In the genomic region with DNA sequence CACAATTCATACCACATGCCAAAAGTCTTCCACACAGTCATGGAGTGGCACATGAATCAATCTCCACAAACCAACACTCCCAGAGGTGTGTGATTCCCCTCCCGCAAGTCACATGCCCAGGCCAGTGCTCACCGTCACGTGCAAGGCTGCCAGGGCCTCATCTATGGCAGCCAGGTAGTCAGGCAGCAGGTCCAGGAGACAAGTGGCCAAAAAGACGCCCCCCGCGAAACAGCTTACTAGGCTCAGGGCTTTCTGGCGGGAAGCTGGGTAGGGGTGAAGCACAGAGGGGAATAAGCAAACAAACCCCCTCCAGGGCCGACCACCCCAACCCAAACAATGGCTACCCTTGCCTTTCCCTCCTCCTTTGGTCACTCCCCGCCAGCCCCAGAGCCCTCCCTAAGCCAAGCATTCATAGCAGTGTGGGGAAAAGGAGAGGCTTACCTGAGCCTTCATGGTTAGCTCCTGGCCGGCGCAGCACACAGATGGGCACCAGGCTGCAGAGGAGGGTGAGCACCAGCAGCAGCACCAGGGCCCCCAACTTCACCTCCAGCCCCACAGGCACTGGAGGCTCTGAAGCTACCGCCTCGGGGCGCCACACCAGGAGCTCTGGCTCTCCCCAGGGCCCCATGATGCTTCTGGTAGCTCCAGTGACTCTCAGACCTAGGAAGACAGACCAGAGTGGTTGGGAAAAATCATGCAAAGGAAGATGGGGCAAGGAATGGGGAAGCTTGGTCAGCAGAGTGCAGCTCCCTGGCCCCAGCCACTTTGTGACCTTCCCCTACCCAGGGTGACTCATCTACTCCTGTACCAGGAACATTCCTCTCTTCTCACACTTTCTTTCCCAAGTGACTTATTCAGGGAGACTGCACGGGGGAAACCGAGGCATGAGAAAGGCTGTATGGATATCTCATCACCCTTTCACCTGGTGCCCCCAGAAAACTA, we compare ENCODE assay signal across 6 cellular contexts. TPM values are rescaled to one million over a fixed set of nuclear protein-coding genes. Genes with fewer than 3 reads are reported as not detected.
A peak's percentile ranks its signal among the peaks of the same experiment; 100 is the strongest.
DNase-seq lines count a peak whose midpoint lies in the region; ATAC-seq and TF ChIP-seq lines count a peak whose summit lies in the region.

No MANE protein-coding gene starts in this region.

- ATAC-seq in lung (ENCODE audit: insufficient read depth, low FRiP score), result no peak
- no peak for ATAC-seq in HG02840 (IDR thresholded peaks at IDR 0.05; ENCODE audit: low FRiP score, unreplicated experiment)
- no peak for ATAC-seq in GM19035 (IDR thresholded peaks at IDR 0.05; ENCODE audit: unreplicated experiment)

- peaks cover 3% of the 10 kb centered on the region for H3K9me3 Mint-ChIP-seq in activated T-helper 1 cell treated with anti-CD3 and anti-CD28 coated beads, Interleukin-12 subunit alpha, Interleukin-12 subunit beta, Interleukin-2, Interleukin-4 antibody, amounts not matched to agents 30 ng/mL and 10 ng/mL and 1 ng/mL, durations not matched to agents 14 hours and 24 hours and 36 hours

- H3K27ac Mint-ChIP-seq in activated T-helper 1 cell treated with anti-CD3 and anti-CD28 coated beads, Interleukin-12 subunit alpha, Interleukin-12 subunit beta, Interleukin-2, Interleukin-4 antibody, amounts not matched to agents 30 ng/mL and 10 ng/mL and 1 ng/mL, durations not matched to agents 14 hours and 24 hours and 36 hours, result peak overlapping the region; percentile 85

- peak overlapping the region; percentile 94 to 96 for H3K27ac ChIP-seq in lung (ENCODE audit: low read depth in 1 of 2, low read length in 1 of 2)

- H3K4me3 Mint-ChIP-seq in activated T-helper 1 cell treated with anti-CD3 and anti-CD28 coated beads, Interleukin-12 subunit alpha, Interleukin-12 subunit beta, Interleukin-2, Interleukin-4 antibody, amounts not matched to agents 30 ng/mL and 10 ng/mL and 1 ng/mL, durations not matched to agents 14 hours and 24 hours and 36 hours, result peak overlapping the region; percentile 85

- H3K4me1 Mint-ChIP-seq in activated T-helper 1 cell treated with anti-CD3 and anti-CD28 coated beads, Interleukin-12 subunit alpha, Interleukin-12 subunit beta, Interleukin-2, Interleukin-4 antibody, amounts not matched to agents 30 ng/mL and 10 ng/mL and 1 ng/mL, durations not matched to agents 14 hours and 24 hours and 36 hours (ENCODE audit: low read depth), result peaks cover 60% of the 10 kb centered on the region

- peak; percentile 60 for DNase-seq in H7
- DNase-seq in activated T-helper 1 cell treated with anti-CD3 and anti-CD28 coated beads, Interleukin-12 subunit alpha, Interleukin-12 subunit beta, Interleukin-2, Interleukin-4 antibody, amounts not matched to agents 30 ng/mL and 10 ng/mL and 1 ng/mL, durations not matched to agents 14 hours and 24 hours and 36 hours (ENCODE audit: low spot score), result no peak
- peak; percentile 56 for DNase-seq in lung (ENCODE audit: low spot score)
- DNase-seq in NCI-H1417 (lab: John Stamatoyannopoulos, UW), result no peak

- H3K36me3 ChIP-seq in H7 (replicated peaks; ENCODE audit: control insufficient read depth, insufficient read depth, low read length), result peaks cover 24% of the 10 kb centered on the region
- peaks cover 0 to 9% of the 10 kb centered on the region in 2 donors for H3K36me3 ChIP-seq in lung (ENCODE audit: control insufficient read depth in 2 of 2, insufficient read depth in 2 of 2, low read length in 2 of 2)

- H3K9me3 ChIP-seq in lung (ENCODE audit: control insufficient read depth in 2 of 2, insufficient read depth in 1 of 2, low read length in 1 of 2), result no peaks in the 10 kb centered on the region

- intact Hi-C loops in activated T-helper 1 cell treated with anti-CD3 and anti-CD28 coated beads, Interleukin-12 subunit alpha, Interleukin-12 subunit beta, Interleukin-2, Interleukin-4 antibody, amounts not matched to agents 30 ng/mL and 10 ng/mL and 1 ng/mL, durations not matched to agents 14 hours and 24 hours and 36 hours (cut with micrococcal nuclease), result loop anchor here (1.0 to 10.0 kb wide), 7 partner anchors 15 to 418 kb away; a partner anchor contains a TSS

- peak overlapping the region; percentile 98 for H3K4me3 ChIP-seq in H7 (ENCODE audit: insufficient read depth, low read depth, low read length)
- peak overlapping the region; percentile 59 for H3K4me3 ChIP-seq in lung

- 44 to 62% methylated on average over 16 of the region's 16 CpGs for WGBS in lung, 2 donors

- peaks cover 10 to 13% of the 10 kb centered on the region in 2 donors for H3K4me1 ChIP-seq in lung (ENCODE audit: control insufficient read depth in 2 of 2, insufficient read depth in 2 of 2, low read length in 2 of 2)

- TF ChIP-seq CTCF in lung (IDR thresholded peaks at IDR 0.05; ENCODE audit: control extremely low read depth, extremely low read depth), result no peak

- H3K27me3 ChIP-seq in H7 (ENCODE audit: control insufficient read depth, insufficient read depth, low read length), result no peaks in the 10 kb centered on the region
- no peaks in the 10 kb centered on the region for H3K27me3 ChIP-seq in lung (ENCODE audit: control insufficient read depth, insufficient read depth)

- H3K36me3 Mint-ChIP-seq in activated T-helper 1 cell treated with anti-CD3 and anti-CD28 coated beads, Interleukin-12 subunit alpha, Interleukin-12 subunit beta, Interleukin-2, Interleukin-4 antibody, amounts not matched to agents 30 ng/mL and 10 ng/mL and 1 ng/mL, durations not matched to agents 14 hours and 24 hours and 36 hours (ENCODE audit: low read depth), result peaks cover 21% of the 10 kb centered on the region

- H3K27me3 Mint-ChIP-seq in activated T-helper 1 cell treated with anti-CD3 and anti-CD28 coated beads, Interleukin-12 subunit alpha, Interleukin-12 subunit beta, Interleukin-2, Interleukin-4 antibody, amounts not matched to agents 30 ng/mL and 10 ng/mL and 1 ng/mL, durations not matched to agents 14 hours and 24 hours and 36 hours (ENCODE audit: insufficient read depth), result no peaks in the 10 kb centered on the region

RNA-seq across cellular contexts. Expression of a gene that starts 1.0 kb away (rescaled TPM):
- 310 and 377 TPM in 2 replicates for total RNA-seq in H7 (2014; rRNA removed; shearing (Covaris generic))
- 75.4 and 76.1 TPM in 2 replicates for total RNA-seq in activated T-helper 1 cell treated with anti-CD3 and anti-CD28 coated beads, Interleukin-12 subunit alpha, Interleukin-12 subunit beta, Interleukin-2, Interleukin-4 antibody, amounts not matched to agents 30 ng/mL and 10 ng/mL and 1 ng/mL, durations not matched to agents 14 hours and 24 hours and 36 hours
- total RNA-seq in lung, result 100 to 1,000 TPM in 1 of 2 donors, 10 to 100 TPM in 1; 73.4 to 141 TPM
- 100 to 1,000 TPM; 103 to 247 TPM for polyA plus RNA-seq in lung

RNA-seq across cellular contexts. Expression of a gene that starts 3.9 kb away (rescaled TPM):
- 17.1 and 22.4 TPM in 2 replicates for total RNA-seq in H7 (2014; rRNA removed; shearing (Covaris generic))
- total RNA-seq in activated T-helper 1 cell treated with anti-CD3 and anti-CD28 coated beads, Interleukin-12 subunit alpha, Interleukin-12 subunit beta, Interleukin-2, Interleukin-4 antibody, amounts not matched to agents 30 ng/mL and 10 ng/mL and 1 ng/mL, durations not matched to agents 14 hours and 24 hours and 36 hours, result 62.8 and 76.4 TPM in 2 replicates
- total RNA-seq in lung, result 10 to 100 TPM; 17.7 to 48.7 TPM
- polyA plus RNA-seq in lung, result 10 to 100 TPM; 41.9 to 43.2 TPM

RNA-seq across cellular contexts. Expression of a gene that starts 5.3 kb away (rescaled TPM):
- 58.2 and 81.2 TPM in 2 replicates for total RNA-seq in H7 (2014; rRNA removed; shearing (Covaris generic))
- total RNA-seq in activated T-helper 1 cell treated with anti-CD3 and anti-CD28 coated beads, Interleukin-12 subunit alpha, Interleukin-12 subunit beta, Interleukin-2, Interleukin-4 antibody, amounts not matched to agents 30 ng/mL and 10 ng/mL and 1 ng/mL, durations not matched to agents 14 hours and 24 hours and 36 hours, result 8.1 and 9.8 TPM in 2 replicates
- total RNA-seq in lung, result 10 to 100 TPM; 13.6 to 21.8 TPM
- 10 to 100 TPM in 1 of 2 donors, 1 to 10 TPM in 1; 9.5 to 13.7 TPM for polyA plus RNA-seq in lung

RNA-seq across cellular contexts. Expression of a gene that starts 15.1 kb away (rescaled TPM):
- total RNA-seq in H7 (2014; rRNA removed; shearing (Covaris generic)), result 202 and 232 TPM in 2 replicates
- total RNA-seq in activated T-helper 1 cell treated with anti-CD3 and anti-CD28 coated beads, Interleukin-12 subunit alpha, Interleukin-12 subunit beta, Interleukin-2, Interleukin-4 antibody, amounts not matched to agents 30 ng/mL and 10 ng/mL and 1 ng/mL, durations not matched to agents 14 hours and 24 hours and 36 hours, result 198 and 213 TPM in 2 replicates
- 100 to 1,000 TPM; 105 to 146 TPM for total RNA-seq in lung
- polyA plus RNA-seq in lung, result 100 to 1,000 TPM; 206 to 230 TPM

RNA-seq across cellular contexts. Expression of a gene that starts 15.8 kb away (rescaled TPM):
- 41.9 and 57.0 TPM in 2 replicates for total RNA-seq in H7 (2014; rRNA removed; shearing (Covaris generic))
- 128 and 133 TPM in 2 replicates for total RNA-seq in activated T-helper 1 cell treated with anti-CD3 and anti-CD28 coated beads, Interleukin-12 subunit alpha, Interleukin-12 subunit beta, Interleukin-2, Interleukin-4 antibody, amounts not matched to agents 30 ng/mL and 10 ng/mL and 1 ng/mL, durations not matched to agents 14 hours and 24 hours and 36 hours
- 10 to 100 TPM; 40.5 to 84.7 TPM for total RNA-seq in lung
- 10 to 100 TPM; 57.2 to 61.6 TPM for polyA plus RNA-seq in lung

Comparison
In these comparisons a context has a peak if more than half of its experiments do, and no peak if none do; other contexts are left out.
1. DNase-seq: peak in H7 (single experiment) and lung (single experiment); none in activated T-helper 1 cell treated with anti-CD3 and anti-CD28 coated beads, Interleukin-12 subunit alpha, Interleukin-12 subunit beta, Interleukin-2, Interleukin-4 antibody, amounts not matched to agents 30 ng/mL and 10 ng/mL and 1 ng/mL, durations not matched to agents 14 hours and 24 hours and 36 hours (single experiment) and NCI-H1417 (0 of 3).